16 cellular contexts compared by ENCODE assay signal in the genomic region with DNA sequence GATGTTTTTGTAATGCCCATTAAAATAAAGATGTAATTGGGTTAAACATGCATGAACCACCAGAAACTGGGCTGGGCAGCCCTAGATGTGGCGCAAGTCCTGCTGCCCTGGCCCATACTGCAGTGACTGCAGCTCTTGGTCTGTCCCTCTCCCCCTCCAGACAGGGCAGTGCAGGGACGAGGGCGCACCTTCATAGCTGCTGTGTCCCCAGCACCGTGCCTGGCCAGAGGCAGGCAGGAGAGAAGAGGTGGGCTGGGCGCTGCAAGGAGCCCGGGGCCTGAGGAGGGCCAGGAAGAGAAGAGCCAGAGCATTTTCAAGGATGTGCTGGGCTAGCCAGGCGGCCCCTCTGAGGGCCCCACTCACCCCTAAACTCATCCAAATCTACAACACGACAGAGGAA.
DNase-seq lines count a peak whose midpoint lies in the region; ATAC-seq and TF ChIP-seq lines count a peak whose summit lies in the region.
"Had no signal": no experiment of that assay in that cellular context is flagged by ENCODE, and none has a peak within 500 bp of the region (broad histone marks: within the 10 kb centered on the region; RNA-seq: fewer than 3 reads in every experiment).

No MANE protein-coding gene starts in this region.

- H3K4me1 Mint-ChIP-seq in GM23338 (peaks cover 42% of the 10 kb centered on the region), WTC11 (peaks cover 10% of the 10 kb centered on the region; the same call in 1 of the 2 replicates), nephron progenitor cell (peaks cover 70% of the 10 kb centered on the region), progenitor cell of endocrine pancreas (ENCODE audit: low read depth) (peaks cover 8% of the 10 kb centered on the region)
- H3K4me1 Mint-ChIP-seq: IgD-negative memory B cell had no signal

- H3K27me3 Mint-ChIP-seq in GM23338 (ENCODE audit: insufficient read depth, low read depth, poor library complexity), result peaks cover 2% of the 10 kb centered on the region
- H3K27me3 Mint-ChIP-seq in WTC11 (ENCODE audit: low read depth), result no peaks in the 10 kb centered on the region
- H3K27me3 Mint-ChIP-seq in nephron progenitor cell (ENCODE audit: low read depth, poor library complexity), result peaks cover 4% of the 10 kb centered on the region
- H3K27me3 Mint-ChIP-seq in progenitor cell of endocrine pancreas, result no peaks in the 10 kb centered on the region

- H3F3A ChIP-seq in GM23338 (replicated peaks; ENCODE audit: low read depth) (no peaks in the 10 kb centered on the region), smooth muscle cell (ENCODE audit: low read depth) (no peaks in the 10 kb centered on the region)

- H3K9me3 Mint-ChIP-seq in GM23338 (no peaks in the 10 kb centered on the region), WTC11 (no peaks in the 10 kb centered on the region), nephron progenitor cell (no peaks in the 10 kb centered on the region), progenitor cell of endocrine pancreas (ENCODE audit: low read depth) (no peaks in the 10 kb centered on the region)
- H3K9me3 Mint-ChIP-seq: CD4-positive, alpha-beta T cell; IgD-negative memory B cell had no signal

- no peaks in the 10 kb centered on the region for H3K36me3 ChIP-seq in GM23338 (ENCODE audit: insufficient read depth)
- H3K36me3 ChIP-seq in smooth muscle cell (ENCODE audit: low read depth), result no peaks in the 10 kb centered on the region
- H3K36me3 ChIP-seq: BE2C had no signal

- no peaks in the 10 kb centered on the region for H3K9me3 ChIP-seq in smooth muscle cell (replicated peaks; ENCODE audit: low read depth)
- H3K9me3 ChIP-seq: BE2C, Caco-2 had no signal

- no peak overlapping the region for H3K4me3 ChIP-seq in GM23338
- no peak overlapping the region for H3K4me3 ChIP-seq in smooth muscle cell
- H3K4me3 ChIP-seq: GM23248 had no signal

- H2AFZ ChIP-seq in GM23338, result no peak overlapping the region
- no peak overlapping the region for H2AFZ ChIP-seq in smooth muscle cell (ENCODE audit: low read depth)
- H2AFZ ChIP-seq: GM23248 had no signal

- CTCF ChIA-PET in WTC11 (lab: Charles Lee), result interaction anchor here (1.3 kb wide), 1 partner anchor 14 kb away, joined by 3 read pairs; no protein-coding TSS in a partner anchor

- 90% methylated on average over 8 of the region's 8 CpGs for WGBS in smooth muscle cell (ENCODE audit: low lambda C conversion rate)

- no peak overlapping the region for H3K27ac ChIP-seq in GM23338 (ENCODE audit: low read depth)
- no peak overlapping the region for H3K27ac ChIP-seq in smooth muscle cell (ENCODE audit: low read depth)
- H3K27ac ChIP-seq: C4-2B, GM23248 had no signal

- H3K27ac Mint-ChIP-seq in GM23338 (0 out of 2 replicates have a peak overlapping the region, but pooled peaks have one; percentile 34), WTC11 (peak overlapping the region; percentile 65; the same call in 1 of the 2 replicates), nephron progenitor cell (peak overlapping the region; percentile 52), progenitor cell of endocrine pancreas (peak overlapping the region; percentile 59)
- H3K27ac Mint-ChIP-seq: CD4-positive, alpha-beta T cell; HFFc6; IgD-negative memory B cell had no signal

- ATAC-seq in GM23338, result 0 out of 3 replicates have a peak, but pooled peaks have one; percentile 14
- no peak for ATAC-seq in WTC11
- ATAC-seq in HG03045 (IDR thresholded peaks at IDR 0.05; ENCODE audit: unreplicated experiment), result no peak
- ATAC-seq: HCT116 had no signal

- H4K20me1 ChIP-seq in GM23338 (replicated peaks; ENCODE audit: insufficient read depth) (no peaks in the 10 kb centered on the region), smooth muscle cell (ENCODE audit: low read depth) (no peaks in the 10 kb centered on the region)

- H3K27me3 ChIP-seq in GM23338 (ENCODE audit: insufficient read depth) (no peaks in the 10 kb centered on the region), smooth muscle cell (ENCODE audit: low read depth) (no peaks in the 10 kb centered on the region)
- H3K27me3 ChIP-seq: BE2C had no signal

- H3K4me2 ChIP-seq in GM23338 (no peak overlapping the region), smooth muscle cell (no peak overlapping the region)

- H3K4me3 Mint-ChIP-seq in GM23338 (no peak overlapping the region), WTC11 (no peak overlapping the region), nephron progenitor cell (no peak overlapping the region), progenitor cell of endocrine pancreas (ENCODE audit: low read depth) (no peak overlapping the region)
- H3K4me3 Mint-ChIP-seq: CD4-positive, alpha-beta T cell; HFFc6; IgD-negative memory B cell had no signal

- POLR2A ChIA-PET in WTC11 (lab: Charles Lee), result no interaction called here

- H3K4me1 ChIP-seq in GM23338 (ENCODE audit: insufficient read depth) (no peaks in the 10 kb centered on the region), smooth muscle cell (ENCODE audit: low read depth) (peaks cover 3% of the 10 kb centered on the region)
- H3K4me1 ChIP-seq: Caco-2 had no signal

- H3K9me2 ChIP-seq in GM23338 (ENCODE audit: insufficient read depth), result no peaks in the 10 kb centered on the region

- H3K79me2 ChIP-seq in GM23338 (replicated peaks; ENCODE audit: insufficient read depth), result no peaks in the 10 kb centered on the region; the same call in 1 of the 2 replicates
- no peaks in the 10 kb centered on the region for H3K79me2 ChIP-seq in smooth muscle cell (ENCODE audit: low read depth)

- TF ChIP-seq CTCF in GM23338 (conservative IDR thresholded peaks at IDR 0.05; ENCODE audit: low read depth in 2 of 2) (no peak), WTC11 (IDR thresholded peaks at IDR 0.05) (no peak), nephron progenitor cell (IDR thresholded peaks at IDR 0.05) (no peak), progenitor cell of endocrine pancreas (IDR thresholded peaks at IDR 0.05; ENCODE audit: unreplicated experiment) (no peak), smooth muscle cell (IDR thresholded peaks at IDR 0.05; ENCODE audit: borderline replicate concordance, insufficient read depth, poor library complexity, severe bottlenecking) (no peak)

- no peaks in the 10 kb centered on the region for H3K36me3 Mint-ChIP-seq in GM23338 (ENCODE audit: low read depth)
- no peaks in the 10 kb centered on the region for H3K36me3 Mint-ChIP-seq in WTC11
- no peaks in the 10 kb centered on the region for H3K36me3 Mint-ChIP-seq in nephron progenitor cell (ENCODE audit: low read depth)
- no peaks in the 10 kb centered on the region for H3K36me3 Mint-ChIP-seq in progenitor cell of endocrine pancreas (ENCODE audit: insufficient read depth)
- H3K36me3 Mint-ChIP-seq: IgD-negative memory B cell had no signal

- no peak overlapping the region for H3K9ac ChIP-seq in smooth muscle cell (ENCODE audit: low read depth)
- H3K9ac ChIP-seq: GM23248 had no signal

- no peak for DNase-seq in GM23338 (ENCODE audit: low spot score)
- DNase-seq in WTC11 (ENCODE audit: low spot score), result no peak
- no peak for DNase-seq in nephron progenitor cell
- no peak for DNase-seq in progenitor cell of endocrine pancreas (ENCODE audit: low spot score, unreplicated experiment)
- DNase-seq in smooth muscle cell (lab: John Stamatoyannopoulos, UW; ENCODE audit: unreplicated experiment), result no peak
- DNase-seq in SW 1271 (lab: John Stamatoyannopoulos, UW), result no peak
- DNase-seq: ACHN; Caco-2; CD4-positive, alpha-beta T cell; GM23248; HFFc6 had no signal

TF ChIP-seq in GM23338, 12 proteins besides CTCF, POLR2A, EP300 and RAD21 (continues in another document):
- TF ChIP-seq NANOG (IDR thresholded peaks at IDR 0.05; ENCODE audit: borderline replicate concordance), result no peak
- TF ChIP-seq JUNB (IDR thresholded peaks at IDR 0.05; ENCODE audit: unreplicated experiment), result no peak
- TF ChIP-seq POLR2AphosphoS5 (IDR thresholded peaks at IDR 0.05; ENCODE audit: low read depth), result no peak
- no peak for TF ChIP-seq ZNF331 (CRISPR knock-in tag; IDR thresholded peaks at IDR 0.05; ENCODE audit: low read depth)

TF ChIP-seq in WTC11, 78 proteins besides CTCF, POLR2A, EP300 and RAD21:
- TF ChIP-seq ZNF121 (CRISPR knock-in tag; IDR thresholded peaks at IDR 0.05) (peak; percentile 54; the same call in 1 of the 2 replicates), NR3C1 (CRISPR knock-in tag; conservative IDR thresholded peaks at IDR 0.05; ENCODE audit: low read depth) (no peak)
